Comparison of ENCODE assay signal across 8 cellular contexts in genomic region chr14:92768236-92768635, GRCh38. TPM values are rescaled to one million over a fixed set of nuclear protein-coding genes. Genes with fewer than 3 reads are reported as not detected.
A peak's percentile ranks its signal among the peaks of the same experiment; 100 is the strongest.
DNase-seq lines count a peak whose midpoint lies in the region; ATAC-seq and TF ChIP-seq lines count a peak whose summit lies in the region.
"Not testable (repeated sequence)": the region's sequence is repeated elsewhere in the genome, so short reads cannot be mapped to it uniquely, and the experiment has no call there.

No MANE protein-coding gene starts in this region.

- not testable (repeated sequence) for H3K36me3 ChIP-seq in Peyer's patch; kidney epithelial cell (ENCODE audit: control insufficient read depth, insufficient read depth, low read length)

- not testable (repeated sequence) for H3K4me3 Mint-ChIP-seq in activated naive CD8-positive, alpha-beta T cell treated with anti-CD3 and anti-CD28 coated beads for 36 hours

- not testable (repeated sequence) for H3K9me3 Mint-ChIP-seq in activated naive CD8-positive, alpha-beta T cell treated with anti-CD3 and anti-CD28 coated beads for 36 hours

- peak overlapping the region; percentile 31 for H3K27ac Mint-ChIP-seq in activated naive CD8-positive, alpha-beta T cell treated with anti-CD3 and anti-CD28 coated beads for 36 hours

- TF ChIP-seq POLR2A in Peyer's patch (IDR thresholded peaks at IDR 0.05): not testable (repeated sequence)

- H3K9me3 ChIP-seq in Peyer's patch: not testable (repeated sequence)

- H3K4me1 Mint-ChIP-seq in activated naive CD8-positive, alpha-beta T cell treated with anti-CD3 and anti-CD28 coated beads for 36 hours: peaks cover 12% of the 10 kb centered on the region

- not testable (repeated sequence) for H3K4me3 ChIP-seq in Peyer's patch; kidney epithelial cell (ENCODE audit: low read depth, low read length)

- not testable (repeated sequence) for TF ChIP-seq CTCF in GM10266 (IDR thresholded peaks at IDR 0.05; ENCODE audit: control insufficient read depth, insufficient read depth, low read depth, missing control alignments); Peyer's patch (IDR thresholded peaks at IDR 0.05); kidney epithelial cell (IDR thresholded peaks at IDR 0.05; ENCODE audit: insufficient read depth, low read length, poor library complexity, severe bottlenecking)

- H3K36me3 Mint-ChIP-seq in activated naive CD8-positive, alpha-beta T cell treated with anti-CD3 and anti-CD28 coated beads for 36 hours: not testable (repeated sequence)

- H3K27ac ChIP-seq in Peyer's patch: peak overlapping the region; percentile 31 to 65 (median 48)

- DNase-seq in GM10266 (ENCODE audit: extremely low spot score) (peak; percentile 51), Peyer's patch (peak in 2 of 3 donors; percentile 49 to 82), kidney epithelial cell (ENCODE audit: low read depth) (peak; percentile 60)
- peak; percentile 49 for DNase-seq in activated naive CD8-positive, alpha-beta T cell treated with anti-CD3 and anti-CD28 coated beads for 36 hours
- peak; percentile 35 for DNase-seq in stimulated activated CD8-positive, alpha-beta memory T cell treated with anti-CD3 and anti-CD28 coated beads, Interleukin-4, amount 100 ng/mL, for 48 hours

- peaks cover 20% of the 10 kb centered on the region for H3K27me3 Mint-ChIP-seq in activated naive CD8-positive, alpha-beta T cell treated with anti-CD3 and anti-CD28 coated beads for 36 hours

- ATAC-seq in GM19328 (IDR thresholded peaks at IDR 0.05; ENCODE audit: unreplicated experiment) (peak; percentile 96), HG02610 (IDR thresholded peaks at IDR 0.05; ENCODE audit: unreplicated experiment) (peak; percentile 84), HG03196 (IDR thresholded peaks at IDR 0.05; ENCODE audit: unreplicated experiment) (peak; percentile 87)

- H3K4me1 ChIP-seq in Peyer's patch: not testable (repeated sequence)

- H3K27me3 ChIP-seq in Peyer's patch; kidney epithelial cell (ENCODE audit: control insufficient read depth, insufficient read depth, low read length): not testable (repeated sequence)

RNA-seq across cellular contexts. Expression of gene LGMN, which starts 19.8 kb away (rescaled TPM):
- total RNA-seq in Peyer's patch (100 to 1,000 TPM in 1 of 4 donors, 10 to 100 TPM in 3; 16.5 to 108 (median 82.5) TPM), kidney epithelial cell (56.9 and 70.0 TPM in 2 replicates)
- 1 to 10 TPM; 2.1 to 3.7 TPM for total RNA-seq in activated naive CD8-positive, alpha-beta T cell treated with anti-CD3 and anti-CD28 coated beads for 36 hours

RNA-seq across cellular contexts. Expression of gene GOLGA5, which starts 25.9 kb away (rescaled TPM):
- total RNA-seq in Peyer's patch (10 to 100 TPM; 29.9 to 49.5 (median 34.6) TPM), kidney epithelial cell (38.7 and 41.2 TPM in 2 replicates)
- total RNA-seq in activated naive CD8-positive, alpha-beta T cell treated with anti-CD3 and anti-CD28 coated beads for 36 hours: 10 to 100 TPM; 14.6 to 15.9 TPM
